In the genomic region with DNA sequence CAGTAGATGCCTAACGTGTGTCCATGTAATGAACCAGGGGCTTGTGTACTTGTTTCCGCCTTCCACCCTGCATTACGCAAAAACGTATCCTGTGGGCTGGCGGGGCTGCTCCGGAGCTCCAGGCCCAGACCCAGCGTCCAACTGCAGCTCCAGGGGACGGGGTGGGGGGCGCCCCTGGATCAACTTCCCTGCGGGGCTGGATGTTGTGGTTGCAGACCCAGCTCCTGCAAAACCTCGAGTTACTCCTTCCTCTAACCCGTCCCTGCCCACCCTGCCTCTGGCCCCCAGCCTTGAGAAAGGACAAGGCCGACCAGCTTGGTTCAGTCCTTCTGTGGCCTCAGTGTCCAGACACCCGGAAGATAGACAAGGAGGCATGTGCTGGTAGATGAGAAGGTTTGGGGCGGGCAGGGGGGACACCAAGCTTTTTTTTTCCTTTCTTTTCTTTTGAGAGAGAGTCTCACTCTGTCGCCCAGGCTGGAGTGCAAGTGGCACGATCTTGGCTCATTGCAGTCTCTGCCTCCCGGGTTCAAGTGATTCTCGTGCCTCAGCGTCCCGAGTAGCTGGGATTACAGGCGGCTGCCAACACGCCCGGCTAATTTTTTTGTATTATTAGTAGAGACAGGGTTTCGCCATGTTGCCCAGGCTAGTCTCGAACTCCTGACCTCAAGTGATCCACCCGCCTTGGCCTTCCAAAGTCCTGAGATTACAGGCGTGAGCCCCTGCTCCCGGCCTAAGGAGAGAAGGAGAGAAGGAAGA, we compare ENCODE assay signal across 7 cellular contexts. TPM values are rescaled to one million over a fixed set of nuclear protein-coding genes. Genes with fewer than 3 reads are reported as not detected.
DNase-seq lines count a peak whose midpoint lies in the region; TF ChIP-seq lines count a peak whose summit lies in the region.

No MANE protein-coding gene starts in this region.

- H3K4me1 ChIP-seq in iPS-18a (ENCODE audit: control insufficient read depth, low read depth, low read length) (peaks cover 17% of the 10 kb centered on the region), stomach (peaks cover 16 to 48% (median 36%) of the 10 kb centered on the region in 4 donors)

- H3K36me3 Mint-ChIP-seq in activated T-helper 1 cell treated with anti-CD3 and anti-CD28 coated beads, Interleukin-12 subunit alpha, Interleukin-12 subunit beta, Interleukin-2, Interleukin-4 antibody, amounts not matched to agents 30 ng/mL and 10 ng/mL and 1 ng/mL, durations not matched to agents 14 hours and 24 hours and 36 hours (ENCODE audit: low read depth) = peaks cover 15% of the 10 kb centered on the region

- intact Hi-C loops in activated T-helper 1 cell treated with anti-CD3 and anti-CD28 coated beads, Interleukin-12 subunit alpha, Interleukin-12 subunit beta, Interleukin-2, Interleukin-4 antibody, amounts not matched to agents 30 ng/mL and 10 ng/mL and 1 ng/mL, durations not matched to agents 14 hours and 24 hours and 36 hours (cut with micrococcal nuclease) = loop anchor here (10.0 kb wide), 1 partner anchor 280 kb away; the partner anchor contains the start of gene SPHK1
- intact Hi-C loops in stomach (cut with DNase I; ENCODE audit: low total_unique reads) = no loop called here

- H3K9ac ChIP-seq in iPS-18a (ENCODE audit: low read length) = peak overlapping the region; percentile 77

- H3K4me3 ChIP-seq in HL-60 (replicated peaks; ENCODE audit: insufficient read depth, low read length) (peak overlapping the region; percentile 89), iPS-18a (ENCODE audit: low read length) (peak overlapping the region; percentile 97), stomach (peak overlapping the region; percentile 91 to 94 (median 91))

- TF ChIP-seq CTCF in HL-60 (IDR thresholded peaks at IDR 0.05; ENCODE audit: insufficient read depth, low read length) (no peak), stomach (IDR thresholded peaks at IDR 0.05) (no peak)

- no peaks in the 10 kb centered on the region for H3K9me3 ChIP-seq in iPS-18a (ENCODE audit: control insufficient read depth, low read depth, low read length)
- no peaks in the 10 kb centered on the region for H3K9me3 ChIP-seq in stomach

- H3K27me3 ChIP-seq in HL-60 (ENCODE audit: insufficient read depth, poor library complexity, severe bottlenecking) = no peaks in the 10 kb centered on the region
- no peaks in the 10 kb centered on the region for H3K27me3 ChIP-seq in iPS-18a (ENCODE audit: control insufficient read depth, insufficient read depth, low read length)
- no peaks in the 10 kb centered on the region for H3K27me3 ChIP-seq in stomach

- TF ChIP-seq EP300 in stomach (IDR thresholded peaks at IDR 0.05) = no peak

- DNase-seq in HL-60 (ENCODE audit: low read depth in 1 of 2, low spot score in 1 of 2) = peak; percentile 48 to 62
- no peak for DNase-seq in activated T-helper 1 cell treated with anti-CD3 and anti-CD28 coated beads, Interleukin-12 subunit alpha, Interleukin-12 subunit beta, Interleukin-2, Interleukin-4 antibody, amounts not matched to agents 30 ng/mL and 10 ng/mL and 1 ng/mL, durations not matched to agents 14 hours and 24 hours and 36 hours (ENCODE audit: low spot score)
- DNase-seq in stomach = no peak
- no peak for DNase-seq in SHP77 treated with DMSO at 0.1 percent for 48 hours (lab: John Stamatoyannopoulos, UW)
- DNase-seq in NCI-H2196 (lab: John Stamatoyannopoulos, UW; ENCODE audit: unreplicated experiment) = no peak
- no peak for DNase-seq in SHP77 (lab: John Stamatoyannopoulos, UW)

- H3K27ac ChIP-seq in HL-60 (replicated peaks) (peak overlapping the region; percentile 83), iPS-18a (ENCODE audit: low read length) (peak overlapping the region; percentile 83), stomach (peak overlapping the region; percentile 69 to 86 (median 82))

- no peaks in the 10 kb centered on the region for H3K9me3 Mint-ChIP-seq in activated T-helper 1 cell treated with anti-CD3 and anti-CD28 coated beads, Interleukin-12 subunit alpha, Interleukin-12 subunit beta, Interleukin-2, Interleukin-4 antibody, amounts not matched to agents 30 ng/mL and 10 ng/mL and 1 ng/mL, durations not matched to agents 14 hours and 24 hours and 36 hours

- H3K4me3 Mint-ChIP-seq in activated T-helper 1 cell treated with anti-CD3 and anti-CD28 coated beads, Interleukin-12 subunit alpha, Interleukin-12 subunit beta, Interleukin-2, Interleukin-4 antibody, amounts not matched to agents 30 ng/mL and 10 ng/mL and 1 ng/mL, durations not matched to agents 14 hours and 24 hours and 36 hours = peak overlapping the region; percentile 96

- peaks cover 3% of the 10 kb centered on the region for H3K27me3 Mint-ChIP-seq in activated T-helper 1 cell treated with anti-CD3 and anti-CD28 coated beads, Interleukin-12 subunit alpha, Interleukin-12 subunit beta, Interleukin-2, Interleukin-4 antibody, amounts not matched to agents 30 ng/mL and 10 ng/mL and 1 ng/mL, durations not matched to agents 14 hours and 24 hours and 36 hours (ENCODE audit: insufficient read depth)

- peaks cover 20% of the 10 kb centered on the region for H3K36me3 ChIP-seq in iPS-18a (ENCODE audit: control insufficient read depth, low read depth, low read length)
- H3K36me3 ChIP-seq in stomach = peaks cover 22 to 26% (median 25%) of the 10 kb centered on the region in 4 donors

- H3K4me1 Mint-ChIP-seq in activated T-helper 1 cell treated with anti-CD3 and anti-CD28 coated beads, Interleukin-12 subunit alpha, Interleukin-12 subunit beta, Interleukin-2, Interleukin-4 antibody, amounts not matched to agents 30 ng/mL and 10 ng/mL and 1 ng/mL, durations not matched to agents 14 hours and 24 hours and 36 hours (ENCODE audit: low read depth) = peaks cover 15% of the 10 kb centered on the region

- no peak for TF ChIP-seq POLR2A in stomach (IDR thresholded peaks at IDR 0.05)

- H3K27ac Mint-ChIP-seq in activated T-helper 1 cell treated with anti-CD3 and anti-CD28 coated beads, Interleukin-12 subunit alpha, Interleukin-12 subunit beta, Interleukin-2, Interleukin-4 antibody, amounts not matched to agents 30 ng/mL and 10 ng/mL and 1 ng/mL, durations not matched to agents 14 hours and 24 hours and 36 hours = peak overlapping the region; percentile 93

- 81 to 87% (median 86%) methylated on average over 29 of the region's 29 CpGs for WGBS in stomach, 5 donors

RNA-seq across cellular contexts. Expression of gene EXOC7, which starts 0.7 kb away (rescaled TPM):
- 108 and 116 TPM in 2 replicates for total RNA-seq in activated T-helper 1 cell treated with anti-CD3 and anti-CD28 coated beads, Interleukin-12 subunit alpha, Interleukin-12 subunit beta, Interleukin-2, Interleukin-4 antibody, amounts not matched to agents 30 ng/mL and 10 ng/mL and 1 ng/mL, durations not matched to agents 14 hours and 24 hours and 36 hours
- total RNA-seq in stomach = 100 to 1,000 TPM in 2 of 5 donors, 10 to 100 TPM in 3; 65.7 to 280 (median 80.3) TPM
- 10 to 100 TPM; 31.8 to 47.2 (median 33.2) TPM for polyA plus RNA-seq in stomach

RNA-seq across cellular contexts. Expression of gene ZACN, which starts 25.3 kb away (rescaled TPM):
- 2.7 and 2.9 TPM in 2 replicates for total RNA-seq in activated T-helper 1 cell treated with anti-CD3 and anti-CD28 coated beads, Interleukin-12 subunit alpha, Interleukin-12 subunit beta, Interleukin-2, Interleukin-4 antibody, amounts not matched to agents 30 ng/mL and 10 ng/mL and 1 ng/mL, durations not matched to agents 14 hours and 24 hours and 36 hours
- not detected for total RNA-seq in stomach
- 1 to 10 TPM in 2 of 3 donors, under 1 TPM in 1; 1.00 to 1.9 (median 1.4) TPM for polyA plus RNA-seq in stomach

RNA-seq across cellular contexts. Expression of gene GALR2, which starts 29.7 kb away (rescaled TPM):
- total RNA-seq in activated T-helper 1 cell treated with anti-CD3 and anti-CD28 coated beads, Interleukin-12 subunit alpha, Interleukin-12 subunit beta, Interleukin-2, Interleukin-4 antibody, amounts not matched to agents 30 ng/mL and 10 ng/mL and 1 ng/mL, durations not matched to agents 14 hours and 24 hours and 36 hours = 3.6 and 3.7 TPM in 2 replicates
- not detected for total RNA-seq in stomach
- polyA plus RNA-seq in stomach = under 1 TPM in 1 of 3 donors, not detected in 2; 0.48 TPM

RNA-seq across cellular contexts. Expression of gene SRP68, which starts 32.0 kb away (rescaled TPM):
- 177 and 184 TPM in 2 replicates for total RNA-seq in activated T-helper 1 cell treated with anti-CD3 and anti-CD28 coated beads, Interleukin-12 subunit alpha, Interleukin-12 subunit beta, Interleukin-2, Interleukin-4 antibody, amounts not matched to agents 30 ng/mL and 10 ng/mL and 1 ng/mL, durations not matched to agents 14 hours and 24 hours and 36 hours
- total RNA-seq in stomach = 10 to 100 TPM; 24.6 to 49.8 (median 47.8) TPM
- polyA plus RNA-seq in stomach = 10 to 100 TPM; 36.9 to 46.4 (median 39.3) TPM

RNA-seq across cellular contexts. Expression of gene FOXJ1, which starts 36.7 kb away (rescaled TPM):
- total RNA-seq in activated T-helper 1 cell treated with anti-CD3 and anti-CD28 coated beads, Interleukin-12 subunit alpha, Interleukin-12 subunit beta, Interleukin-2, Interleukin-4 antibody, amounts not matched to agents 30 ng/mL and 10 ng/mL and 1 ng/mL, durations not matched to agents 14 hours and 24 hours and 36 hours = 0.10 TPM in 1 of 2 replicates, not detected in the other
- 1 to 10 TPM in 3 of 5 donors, not detected in 2; 1.3 to 6.7 (median 4.5) TPM for total RNA-seq in stomach
- under 1 TPM in 2 of 3 donors, not detected in 1; 0.12 to 0.25 TPM for polyA plus RNA-seq in stomach

Comparison
In these comparisons a context has a peak if more than half of its experiments do, and no peak if none do; other contexts are left out.
1. DNase-seq: peak in HL-60 (2 of 2); none in activated T-helper 1 cell treated with anti-CD3 and anti-CD28 coated beads, Interleukin-12 subunit alpha, Interleukin-12 subunit beta, Interleukin-2, Interleukin-4 antibody, amounts not matched to agents 30 ng/mL and 10 ng/mL and 1 ng/mL, durations not matched to agents 14 hours and 24 hours and 36 hours (single experiment), stomach (single experiment), SHP77 treated with DMSO at 0.1 percent for 48 hours (single experiment), NCI-H2196 (single experiment) and SHP77 (0 of 2).
2. Peak in every context shown above with its lines, with median percentiles within 50 percentile points of each other: H3K27ac ChIP-seq and H3K4me3 ChIP-seq.